17 cellular contexts compared by ENCODE assay signal in genomic region chr6:79694156-79694555, GRCh38.
DNase-seq lines count a peak whose midpoint lies in the region; ATAC-seq, FAIRE-seq and TF ChIP-seq lines count a peak whose summit lies in the region.
"Had no signal": no experiment of that assay in that cellular context is flagged by ENCODE, and none has a peak within 500 bp of the region (broad histone marks: within the 10 kb centered on the region; RNA-seq: fewer than 3 reads in every experiment).

No MANE protein-coding gene starts in this region.

- TF ChIP-seq POLR2A in thyroid gland (IDR thresholded peaks at IDR 0.05) = no peak

- no peaks in the 10 kb centered on the region for H3K9me3 ChIP-seq in thyroid gland
- H3K9me3 ChIP-seq: BLaER1, Caco-2 had no signal

- intact Hi-C loops in Right ventricle myocardium inferior (cut with DNase I) (no loop called here), cardiac septum (cut with DNase I) (no loop called here), sciatic nerve (cut with DNase I) (no loop called here), thyroid gland (cut with DNase I) (no loop called here)

- peak overlapping the region in 2 of 3 donors; percentile 44 to 47 for H3K27ac ChIP-seq in thyroid gland
- H3K27ac ChIP-seq: BLaER1 had no signal

- TF ChIP-seq CTCF in fibroblast of mammary gland (conservative IDR thresholded peaks at IDR 0.05; ENCODE audit: control insufficient read depth, insufficient read depth, low read depth, low read length) (no peak), thyroid gland (IDR thresholded peaks at IDR 0.05) (no peak)

- peaks cover 21 to 28% of the 10 kb centered on the region in 2 donors for H3K4me1 ChIP-seq in thyroid gland
- H3K4me1 ChIP-seq: BLaER1 had no signal

- ATAC-seq in Right ventricle myocardium inferior = peak; percentile 46
- ATAC-seq in sciatic nerve = peak; percentile 88
- ATAC-seq in HG03025 (IDR thresholded peaks at IDR 0.05; ENCODE audit: low FRiP score, unreplicated experiment) = no peak

- H3K36me3 ChIP-seq in thyroid gland = no peaks in the 10 kb centered on the region
- H3K36me3 ChIP-seq: BLaER1 had no signal

- H3K27me3 ChIP-seq in thyroid gland = no peaks in the 10 kb centered on the region
- H3K27me3 ChIP-seq: BLaER1 had no signal

- WGBS in thyroid gland, 2 donors = 66 to 74% methylated on average over 3 of the region's 3 CpGs

- no peak for DNase-seq in Right ventricle myocardium inferior (ENCODE audit: missing footprints)
- no peak for DNase-seq in cardiac septum (ENCODE audit: low spot score)
- peak; percentile 33 for DNase-seq in fibroblast of mammary gland (ENCODE audit: low read depth)
- no peak for DNase-seq in sciatic nerve (ENCODE audit: low spot score)
- DNase-seq in thyroid gland = no peak
- no peak for DNase-seq in HTR-8/SVneo (ENCODE audit: insufficient read length, low spot score)
- DNase-seq in foreskin melanocyte = no peak
- DNase-seq: 8988T; AML-193; Caco-2; CD8-positive, alpha-beta memory T cell; GF-D8; HCEC 1CT; HFFc6 had no signal

- no peak for FAIRE-seq in HTR-8/SVneo (lab: Jason Lieb, UNC)
- FAIRE-seq: GM19239 had no signal

- no peak overlapping the region for H3K4me3 ChIP-seq in fibroblast of mammary gland (ENCODE audit: control insufficient read depth, low read depth, low read length)
- H3K4me3 ChIP-seq in thyroid gland (replicated peaks in 1 of 3) = no peak overlapping the region
- H3K4me3 ChIP-seq: BLaER1 had no signal
